1 cellular context compared by ENCODE assay signal in the genomic region with DNA sequence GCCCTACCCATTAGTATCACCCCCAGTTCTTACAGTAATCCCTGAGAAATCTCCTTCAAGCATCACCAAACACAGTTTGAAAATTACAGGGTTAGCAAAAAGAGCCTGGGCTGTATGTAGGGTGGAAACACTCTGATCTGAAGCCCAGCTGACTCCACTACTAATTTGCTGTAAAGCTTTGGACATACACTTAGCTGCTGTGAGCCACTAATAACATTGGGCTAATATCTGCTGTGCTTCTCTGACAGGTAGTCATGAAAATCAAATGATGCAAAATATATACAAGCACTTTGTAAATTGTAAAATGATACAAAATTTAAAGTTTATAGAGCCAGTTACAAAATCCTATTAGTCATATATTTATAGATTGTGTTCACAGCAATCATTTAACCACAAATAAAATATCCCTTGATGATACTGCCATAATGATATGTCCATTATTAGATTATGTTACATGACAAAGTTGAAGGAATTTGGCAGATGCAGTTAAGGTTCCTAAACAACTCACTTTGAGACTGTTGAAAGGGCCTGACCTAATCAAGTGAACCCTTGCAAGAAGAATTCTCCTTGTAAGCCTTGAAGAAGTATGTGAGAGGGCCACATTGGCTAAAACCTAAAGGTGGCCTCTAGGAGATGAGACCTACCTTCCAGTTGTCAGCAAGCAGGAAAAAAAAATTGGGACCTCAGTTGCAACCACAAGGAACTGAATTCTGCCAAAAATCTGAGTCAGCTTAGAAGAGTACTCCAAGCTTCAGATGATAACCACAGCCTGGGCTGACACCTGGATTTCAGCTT.
TF ChIP-seq lines count a peak whose summit lies in the region.

No MANE protein-coding gene starts in this region.

TF ChIP-seq in GM12878, 131 proteins besides CTCF, POLR2A, EP300 and RAD21:
- no peak for TF ChIP-seq SMAD1 (IDR thresholded peaks at IDR 0.05; ENCODE audit: low read depth, partially characterized antibody)
- TF ChIP-seq, protein P1, sequence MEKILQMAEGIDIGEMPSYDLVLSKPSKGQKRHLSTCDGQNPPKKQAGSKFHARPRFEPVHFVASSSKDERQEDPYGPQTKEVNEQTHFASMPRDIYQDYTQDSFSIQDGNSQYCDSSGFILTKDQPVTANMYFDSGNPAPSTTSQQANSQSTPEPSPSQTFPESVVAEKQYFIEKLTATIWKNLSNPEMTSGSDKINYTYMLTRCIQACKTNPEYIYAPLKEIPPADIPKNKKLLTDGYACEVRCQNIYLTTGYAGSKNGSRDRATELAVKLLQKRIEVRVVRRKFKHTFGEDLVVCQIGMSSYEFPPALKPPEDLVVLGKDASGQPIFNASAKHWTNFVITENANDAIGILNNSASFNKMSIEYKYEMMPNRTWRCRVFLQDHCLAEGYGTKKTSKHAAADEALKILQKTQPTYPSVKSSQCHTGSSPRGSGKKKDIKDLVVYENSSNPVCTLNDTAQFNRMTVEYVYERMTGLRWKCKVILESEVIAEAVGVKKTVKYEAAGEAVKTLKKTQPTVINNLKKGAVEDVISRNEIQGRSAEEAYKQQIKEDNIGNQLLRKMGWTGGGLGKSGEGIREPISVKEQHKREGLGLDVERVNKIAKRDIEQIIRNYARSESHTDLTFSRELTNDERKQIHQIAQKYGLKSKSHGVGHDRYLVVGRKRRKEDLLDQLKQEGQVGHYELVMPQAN (conservative IDR thresholded peaks at IDR 0.05) = no peak
- no peak for TF ChIP-seq GATAD2B (conservative IDR thresholded peaks at IDR 0.05; ENCODE audit: low read depth)
- no peak for TF ChIP-seq RB1 (IDR thresholded peaks at IDR 0.05; ENCODE audit: borderline replicate concordance)
- no peak for TF ChIP-seq GABPA (IDR thresholded peaks at IDR 0.05; ENCODE audit: low read depth)
- no peak for TF ChIP-seq NBN (IDR thresholded peaks at IDR 0.05)
- TF ChIP-seq BRCA1 (IDR thresholded peaks at IDR 0.05; ENCODE audit: low read depth, low read length) = no peak
